Comparison of ENCODE assay signal across 10 cellular contexts in genomic region chr15:59160880-59161593, GRCh38. TPM values are rescaled to one million over a fixed set of nuclear protein-coding genes. Genes with fewer than 3 reads are reported as not detected.
DNase-seq lines count a peak whose midpoint lies in the region; ATAC-seq and TF ChIP-seq lines count a peak whose summit lies in the region.
"Had no signal": no experiment of that assay in that cellular context is flagged by ENCODE, and none has a peak within 500 bp of the region (broad histone marks: within the 10 kb centered on the region; RNA-seq: fewer than 3 reads in every experiment).

No MANE protein-coding gene starts in this region.

- H2AFZ ChIP-seq in HCT116 (ENCODE audit: low read depth, low read length, poor library complexity, severe bottlenecking) (no peak overlapping the region), OCI-LY3 (ENCODE audit: low read depth, low read length) (no peak overlapping the region)

- peaks cover 18% of the 10 kb centered on the region for H3K4me1 Mint-ChIP-seq in endothelial cell (ENCODE audit: unreplicated experiment)
- no peaks in the 10 kb centered on the region for H3K4me1 Mint-ChIP-seq in stimulated activated effector memory CD8-positive, alpha-beta T cell treated with anti-CD3 and anti-CD28 coated beads, Interleukin-12 subunit alpha, Interleukin-12 subunit beta, amount 100 ng/mL, for 72 hours
- H3K4me1 Mint-ChIP-seq: naive thymus-derived CD8-positive, alpha-beta T cell had no signal

- H3K27ac ChIP-seq in A673 (ENCODE audit: low read depth, low read length, poor library complexity, severe bottlenecking) (no peak overlapping the region), HCT116 (ENCODE audit: low read depth, low read length) (no peak overlapping the region), OCI-LY3 (ENCODE audit: low read length) (no peak overlapping the region)

- no peaks in the 10 kb centered on the region for H3K9me3 ChIP-seq in A673 (ENCODE audit: low read depth, low read length, poor library complexity, severe bottlenecking)
- no peaks in the 10 kb centered on the region for H3K9me3 ChIP-seq in HCT116 (ENCODE audit: control insufficient read depth in 1 of 2, insufficient read depth in 1 of 2, low read depth in 1 of 2, low read length in 2 of 2)
- H3K9me3 ChIP-seq in OCI-LY3 (ENCODE audit: insufficient read depth, low read length) = no peaks in the 10 kb centered on the region

- no peak overlapping the region for H3K27ac Mint-ChIP-seq in endothelial cell (ENCODE audit: unreplicated experiment)
- no peak overlapping the region for H3K27ac Mint-ChIP-seq in stimulated activated effector memory CD8-positive, alpha-beta T cell treated with anti-CD3 and anti-CD28 coated beads, Interleukin-12 subunit alpha, Interleukin-12 subunit beta, amount 100 ng/mL, for 72 hours

- CTCF ChIA-PET in A673 (lab: Charles Lee) = no interaction called here
- CTCF ChIA-PET in HCT116 (lab: Charles Lee) = interaction anchor here (1.1 to 1.9 kb wide), 3 partner anchors 333 to 368 kb away, joined by 4 to 10 read pairs (median 5); no protein-coding TSS in a partner anchor

- TF ChIP-seq CTCF in A673 (conservative IDR thresholded peaks at IDR 0.05; ENCODE audit: low read depth, low read length) (peak; percentile 51), HCT116 (IDR thresholded peaks at IDR 0.05 in 2 of 3, conservative IDR thresholded peaks at IDR 0.05 in 1 of 3; ENCODE audit: borderline replicate concordance in 1 of 3, insufficient read depth in 1 of 3, low read depth in 2 of 3, low read length in 2 of 3) (peak; percentile 75 to 82 (median 76)), OCI-LY3 (IDR thresholded peaks at IDR 0.05; ENCODE audit: low read depth, low read length) (peak; percentile 84), endothelial cell (IDR thresholded peaks at IDR 0.05; ENCODE audit: unreplicated experiment) (peak; percentile 36)

- H3K4me3 ChIP-seq in A673 (ENCODE audit: low read depth, low read length, poor library complexity, severe bottlenecking) (no peak overlapping the region), HCT116 (replicated peaks in 1 of 2; ENCODE audit: low read depth in 1 of 2, low read length in 2 of 2) (no peak overlapping the region), OCI-LY3 (ENCODE audit: low read length) (no peak overlapping the region)

- intact Hi-C loops in A673 (cut with micrococcal nuclease; ENCODE audit: unreplicated experiment) (loop anchor here (2.0 kb wide), 1 partner anchor 332 kb away; no protein-coding TSS in a partner anchor), HCT116 (cut with micrococcal nuclease) (loop anchor here (2.0 kb wide), 2 partner anchors 332 to 340 kb away; no protein-coding TSS in a partner anchor)

- H3K36me3 ChIP-seq in A673 (ENCODE audit: insufficient read depth, low read length, poor library complexity, severe bottlenecking) (no peaks in the 10 kb centered on the region), HCT116 (ENCODE audit: control insufficient read depth in 1 of 2, insufficient read depth in 2 of 2, low read length in 2 of 2) (peaks cover 7 to 13% of the 10 kb centered on the region in 2 experiments; a peak in 3 of 4 replicates), OCI-LY3 (replicated peaks; ENCODE audit: low read depth, low read length) (no peaks in the 10 kb centered on the region)

- no peaks in the 10 kb centered on the region for H3K79me2 ChIP-seq in HCT116 (ENCODE audit: insufficient read depth, low read length)
- no peaks in the 10 kb centered on the region for H3K79me2 ChIP-seq in OCI-LY3 (ENCODE audit: low read length)

- no peaks in the 10 kb centered on the region for H3K9me3 Mint-ChIP-seq in endothelial cell (ENCODE audit: unreplicated experiment)
- no peaks in the 10 kb centered on the region for H3K9me3 Mint-ChIP-seq in stimulated activated effector memory CD8-positive, alpha-beta T cell treated with anti-CD3 and anti-CD28 coated beads, Interleukin-12 subunit alpha, Interleukin-12 subunit beta, amount 100 ng/mL, for 72 hours
- H3K9me3 Mint-ChIP-seq: activated T-cell treated with anti-CD3 and anti-CD28 coated beads, Interleukin-2, amount 50 U/mL, for 4 hours; naive thymus-derived CD8-positive, alpha-beta T cell had no signal

- H3K4me1 ChIP-seq in A673 (ENCODE audit: insufficient read depth, low read length, poor library complexity, severe bottlenecking) = no peaks in the 10 kb centered on the region
- H3K4me1 ChIP-seq in HCT116 (ENCODE audit: control insufficient read depth in 1 of 2, insufficient read depth in 2 of 2, low read length in 2 of 2) = peaks cover 8 to 9% of the 10 kb centered on the region in 2 experiments
- H3K4me1 ChIP-seq in OCI-LY3 (ENCODE audit: low read length) = peaks cover 6% of the 10 kb centered on the region; the same call in 1 of the 2 replicates

- H3K9ac ChIP-seq in HCT116 (ENCODE audit: low read length) (no peak overlapping the region), OCI-LY3 (ENCODE audit: low read length) (no peak overlapping the region)

- POLR2A ChIA-PET in A673 (lab: Charles Lee; ENCODE audit: low non-redundant PET) (interaction anchor here (0.5 kb wide), 1 partner anchor 933 kb away, joined by 3 read pairs; no protein-coding TSS in a partner anchor), HCT116 (lab: Charles Lee) (no interaction called here)

- no TSS peak for BruUV-seq in A673 (replicated peaks; lab: Mats Ljungman, UMichigan)
- BruUV-seq in HCT116 (replicated peaks; lab: Mats Ljungman, UMichigan) = no TSS peak

- DNase-seq in A673 (ENCODE audit: low spot score) (peak; percentile 24), HCT116 (ENCODE audit: low read depth, low spot score) (no peak), endothelial cell (ENCODE audit: low spot score) (peak; percentile 45)
- no peak for DNase-seq in stimulated activated effector memory CD8-positive, alpha-beta T cell treated with anti-CD3 and anti-CD28 coated beads, Interleukin-12 subunit alpha, Interleukin-12 subunit beta, amount 100 ng/mL, for 72 hours (ENCODE audit: low spot score in 2 of 2)
- DNase-seq: activated T-cell treated with anti-CD3 and anti-CD28 coated beads, Interleukin-2, amount 50 U/mL, for 4 hours had no signal

- no peaks in the 10 kb centered on the region for H3K9me2 ChIP-seq in HCT116 (ENCODE audit: insufficient read depth)

- ATAC-seq in HCT116 (peak; percentile 98), HG02981 (IDR thresholded peaks at IDR 0.05; ENCODE audit: unreplicated experiment) (no peak), HG03025 (IDR thresholded peaks at IDR 0.05; ENCODE audit: low FRiP score, unreplicated experiment) (no peak), GM18520 (IDR thresholded peaks at IDR 0.05; ENCODE audit: unreplicated experiment) (no peak)
- peak; percentile 32 for ATAC-seq in stimulated activated effector memory CD8-positive, alpha-beta T cell treated with anti-CD3 and anti-CD28 coated beads, Interleukin-12 subunit alpha, Interleukin-12 subunit beta, amount 100 ng/mL, for 72 hours
- ATAC-seq: naive thymus-derived CD8-positive, alpha-beta T cell had no signal

- peaks cover 30% of the 10 kb centered on the region for H3K36me3 Mint-ChIP-seq in endothelial cell (ENCODE audit: low read depth, unreplicated experiment)
- H3K36me3 Mint-ChIP-seq in stimulated activated effector memory CD8-positive, alpha-beta T cell treated with anti-CD3 and anti-CD28 coated beads, Interleukin-12 subunit alpha, Interleukin-12 subunit beta, amount 100 ng/mL, for 72 hours = no peaks in the 10 kb centered on the region
- H3K36me3 Mint-ChIP-seq: naive thymus-derived CD8-positive, alpha-beta T cell had no signal

- RAD21 ChIA-PET in HCT116 (lab: Charles Lee; ENCODE audit: low non-redundant PET in 1 of 2, low total read pairs in 2 of 2, uncharacterized antibody in 2 of 2, unreplicated experiment in 2 of 2) = interaction anchor here (0.6 to 1.2 kb wide), 3 partner anchors 246 to 340 kb away, joined by 3 read pairs; no protein-coding TSS in a partner anchor

- TF ChIP-seq RAD21 in HCT116 (IDR thresholded peaks at IDR 0.05; ENCODE audit: low read depth) = peak; percentile 74

- H4K20me1 ChIP-seq in HCT116 (ENCODE audit: insufficient read depth) (no peaks in the 10 kb centered on the region), OCI-LY3 (ENCODE audit: insufficient read depth, low read length) (no peaks in the 10 kb centered on the region)

- H3K27me3 Mint-ChIP-seq in endothelial cell (ENCODE audit: unreplicated experiment) = no peaks in the 10 kb centered on the region
- H3K27me3 Mint-ChIP-seq: naive thymus-derived CD8-positive, alpha-beta T cell had no signal

- H3K4me2 ChIP-seq in HCT116 (ENCODE audit: low read length) = no peak overlapping the region
- H3K4me2 ChIP-seq in OCI-LY3 (ENCODE audit: low read length) = no peak overlapping the region

- H3K4me3 Mint-ChIP-seq in endothelial cell (ENCODE audit: unreplicated experiment) = no peak overlapping the region
- H3K4me3 Mint-ChIP-seq in stimulated activated effector memory CD8-positive, alpha-beta T cell treated with anti-CD3 and anti-CD28 coated beads, Interleukin-12 subunit alpha, Interleukin-12 subunit beta, amount 100 ng/mL, for 72 hours = no peak overlapping the region
- H3K4me3 Mint-ChIP-seq: activated T-cell treated with anti-CD3 and anti-CD28 coated beads, Interleukin-2, amount 50 U/mL, for 4 hours; naive thymus-derived CD8-positive, alpha-beta T cell had no signal

- no peak for TF ChIP-seq POLR2A in HCT116 (IDR thresholded peaks at IDR 0.05; ENCODE audit: borderline replicate concordance, extremely low read depth, insufficient read depth, insufficient read length)

- H3K27me3 ChIP-seq in A673 (replicated peaks; ENCODE audit: insufficient read depth, low read depth, low read length, poor library complexity) (no peaks in the 10 kb centered on the region), HCT116 (ENCODE audit: insufficient read depth, low read length) (no peaks in the 10 kb centered on the region), OCI-LY3 (ENCODE audit: low read depth, low read length) (no peaks in the 10 kb centered on the region)

TF ChIP-seq in HCT116, 20 proteins besides CTCF, POLR2A, EP300 and RAD21:
- TF ChIP-seq JUND (IDR thresholded peaks at IDR 0.05) = no peak
- no peak for TF ChIP-seq EGR1 (IDR thresholded peaks at IDR 0.05; ENCODE audit: low read depth)
- no peak for TF ChIP-seq ZNF274 (IDR thresholded peaks at IDR 0.05; ENCODE audit: low read depth, low read length)
- no peak for TF ChIP-seq CEBPB (IDR thresholded peaks at IDR 0.05; ENCODE audit: low read depth)

RNA-seq across cellular contexts. Expression of gene LDHAL6B, which starts 45.6 kb away (rescaled TPM):
- total RNA-seq in A673 (2021) = not detected in 2 replicates
- not detected for total RNA-seq in HCT116 (2021; ENCODE audit: unreplicated experiment)
- polyA plus RNA-seq in HCT116 (2012) = 0.09 and 0.12 TPM in 2 replicates
- total RNA-seq in endothelial cell (ENCODE audit: unreplicated experiment) = not detected
- total RNA-seq: activated T-cell treated with anti-CD3 and anti-CD28 coated beads, Interleukin-2, amount 50 U/mL, for 4 hours; naive thymus-derived CD8-positive, alpha-beta T cell had no signal
- polyA plus RNA-seq: naive thymus-derived CD8-positive, alpha-beta T cell had no signal

RNA-seq across cellular contexts. Expression of gene CCNB2, which starts 56.1 kb away (rescaled TPM):
- 123 and 129 TPM in 2 replicates for total RNA-seq in A673 (2021)
- 88.7 TPM for total RNA-seq in HCT116 (2021; ENCODE audit: unreplicated experiment)
- 107 and 134 TPM in 2 replicates for polyA plus RNA-seq in HCT116 (2012)
- total RNA-seq in endothelial cell (ENCODE audit: unreplicated experiment) = 16.5 TPM

Comparison
In these comparisons a context has a peak if more than half of its experiments do, and no peak if none do; other contexts are left out.
1. DNase-seq: peak in A673 (single experiment) and endothelial cell (single experiment); none in HCT116 (single experiment) and stimulated activated effector memory CD8-positive, alpha-beta T cell treated with anti-CD3 and anti-CD28 coated beads, Interleukin-12 subunit alpha, Interleukin-12 subunit beta, amount 100 ng/mL, for 72 hours (0 of 2).
2. ATAC-seq: peak in HCT116 (single experiment) and stimulated activated effector memory CD8-positive, alpha-beta T cell treated with anti-CD3 and anti-CD28 coated beads, Interleukin-12 subunit alpha, Interleukin-12 subunit beta, amount 100 ng/mL, for 72 hours (single experiment); none in HG02981 (single experiment), HG03025 (single experiment) and GM18520 (single experiment).
3. Peak in every context shown above with its lines, with median percentiles within 50 percentile points of each other: CTCF ChIP-seq.